ENCODE assay signal across 22 cellular contexts in genomic region chr10:86786368-86786767, GRCh38. TPM values are rescaled to one million over a fixed set of nuclear protein-coding genes. Genes with fewer than 3 reads are reported as not detected.
DNase-seq lines count a peak whose midpoint lies in the region; ATAC-seq and TF ChIP-seq lines count a peak whose summit lies in the region.
"Had no signal": no experiment of that assay in that cellular context is flagged by ENCODE, and none has a peak within 500 bp of the region (broad histone marks: within the 10 kb centered on the region; RNA-seq: fewer than 3 reads in every experiment).

No MANE protein-coding gene starts in this region.

- no peak overlapping the region for H3K4me3 Mint-ChIP-seq in endodermal cell
- H3K4me3 Mint-ChIP-seq: dendritic cell treated with granulocyte-macrophage colony-stimulating factor and Interleukin-4, amounts not matched to agents 40 ng/mL and 50 ng/mL, for 4 days had no signal

- no peaks in the 10 kb centered on the region for H3K27me3 Mint-ChIP-seq in endodermal cell (ENCODE audit: insufficient read depth)

- TF ChIP-seq CTCF in right atrium auricular region (IDR thresholded peaks at IDR 0.05): no peak
- TF ChIP-seq CTCF in endodermal cell (conservative IDR thresholded peaks at IDR 0.05): no peak
- no peak for TF ChIP-seq CTCF in thyroid gland (IDR thresholded peaks at IDR 0.05)
- no peak for TF ChIP-seq CTCF in foreskin keratinocyte (conservative IDR thresholded peaks at IDR 0.05)

- H3K27me3 ChIP-seq in right atrium auricular region (no peaks in the 10 kb centered on the region), endodermal cell (ENCODE audit: control insufficient read depth, insufficient read depth, low read length, poor library complexity, severe bottlenecking) (no peaks in the 10 kb centered on the region), thyroid gland (no peaks in the 10 kb centered on the region), foreskin keratinocyte (no peaks in the 10 kb centered on the region)
- H3K27me3 ChIP-seq: BLaER1 treated with 17β-estradiol and CSF1 and Interleukin-3, amounts not matched to agents 10 nM and 100 nM; upper lobe of left lung had no signal

- H3K27ac ChIP-seq in right atrium auricular region: no peak overlapping the region
- peak overlapping the region; percentile 72 for H3K27ac ChIP-seq in endodermal cell (ENCODE audit: low read depth, low read length)
- peak overlapping the region; percentile 76 for H3K27ac ChIP-seq in mesodermal cell (ENCODE audit: low read depth, low read length, severe bottlenecking)
- peak overlapping the region; percentile 66 to 85 (median 71) for H3K27ac ChIP-seq in thyroid gland
- no peak overlapping the region for H3K27ac ChIP-seq in foreskin keratinocyte
- H3K27ac ChIP-seq: BLaER1 treated with 17β-estradiol and CSF1 and Interleukin-3, amounts not matched to agents 10 nM and 100 nM; SK-N-MC; upper lobe of left lung had no signal

- WGBS in endodermal cell (ENCODE audit: insufficient coverage in 1 of 2, insufficient read length in 1 of 2), 2 experiments: 64 to 80% methylated on average over 4 of the region's 4 CpGs
- 52 to 74% methylated on average over 3 to 4 of the region's 4 CpGs for WGBS in mesodermal cell (ENCODE audit: insufficient coverage in 2 of 2), 2 experiments
- 29 to 34% methylated on average over 4 of the region's 4 CpGs for WGBS in thyroid gland, 2 donors

- intact Hi-C loops in Right ventricle myocardium superior (cut with DNase I) (no loop called here), thyroid gland (cut with DNase I) (no loop called here)

- no peak overlapping the region for H3K27ac Mint-ChIP-seq in endodermal cell
- H3K27ac Mint-ChIP-seq: dendritic cell treated with granulocyte-macrophage colony-stimulating factor and Interleukin-4, amounts not matched to agents 40 ng/mL and 50 ng/mL, for 4 days had no signal

- H3K4me1 ChIP-seq in right atrium auricular region (peaks cover 0 to 36% of the 10 kb centered on the region in 2 donors), endodermal cell (ENCODE audit: control insufficient read depth, insufficient read depth, low read length) (no peaks in the 10 kb centered on the region), mesodermal cell (ENCODE audit: control insufficient read depth, insufficient read depth, low read length, poor library complexity, severe bottlenecking) (peaks cover 21% of the 10 kb centered on the region), thyroid gland (peaks cover 41 to 44% of the 10 kb centered on the region in 2 donors), foreskin keratinocyte (peaks cover 7% of the 10 kb centered on the region)

- H3K9ac ChIP-seq in endodermal cell (ENCODE audit: extremely low read depth, low read length, poor library complexity, severe bottlenecking): no peak overlapping the region
- H3K9ac ChIP-seq: BLaER1 treated with 17β-estradiol and CSF1 and Interleukin-3, amounts not matched to agents 10 nM and 100 nM had no signal

- H3K4me3 ChIP-seq in right atrium auricular region (no peak overlapping the region), endodermal cell (ENCODE audit: low read length) (no peak overlapping the region), mesodermal cell (ENCODE audit: extremely low read depth, insufficient read depth, low read length, poor library complexity, severe bottlenecking) (no peak overlapping the region), thyroid gland (replicated peaks in 1 of 3) (no peak overlapping the region)
- H3K4me3 ChIP-seq: BLaER1 treated with 17β-estradiol and CSF1 and Interleukin-3, amounts not matched to agents 10 nM and 100 nM; K562; SK-N-MC; smooth muscle cell; upper lobe of left lung had no signal

- peaks cover 2% of the 10 kb centered on the region for H3K9me3 Mint-ChIP-seq in endodermal cell

- peaks cover 14% of the 10 kb centered on the region for H3K36me3 Mint-ChIP-seq in endodermal cell (ENCODE audit: low read depth)

- H3K9me3 ChIP-seq in right atrium auricular region (no peaks in the 10 kb centered on the region), endodermal cell (ENCODE audit: control insufficient read depth, low read length) (peaks cover 14% of the 10 kb centered on the region), mesodermal cell (ENCODE audit: control insufficient read depth, low read length) (peaks cover 9% of the 10 kb centered on the region), thyroid gland (no peaks in the 10 kb centered on the region)
- H3K9me3 ChIP-seq: upper lobe of left lung had no signal

- H3K4me1 Mint-ChIP-seq in endodermal cell: peaks cover 14% of the 10 kb centered on the region

- peak; percentile 13 for ATAC-seq in Right ventricle myocardium superior (ENCODE audit: poor library complexity)
- no peak for ATAC-seq in GM21576 (IDR thresholded peaks at IDR 0.05; ENCODE audit: unreplicated experiment)
- no peak for ATAC-seq in foreskin keratinocyte
- ATAC-seq: K562 had no signal

- TF ChIP-seq POLR2A in thyroid gland (IDR thresholded peaks at IDR 0.05): no peak

- H3K36me3 ChIP-seq in right atrium auricular region: no peaks in the 10 kb centered on the region
- H3K36me3 ChIP-seq in endodermal cell (ENCODE audit: control insufficient read depth, insufficient read depth, low read length): peaks cover 5% of the 10 kb centered on the region
- peaks cover 24% of the 10 kb centered on the region for H3K36me3 ChIP-seq in mesodermal cell (ENCODE audit: control insufficient read depth, insufficient read depth, low read length)
- no peaks in the 10 kb centered on the region for H3K36me3 ChIP-seq in thyroid gland
- H3K36me3 ChIP-seq: BLaER1 treated with 17β-estradiol and CSF1 and Interleukin-3, amounts not matched to agents 10 nM and 100 nM; upper lobe of left lung had no signal

- DNase-seq in Right ventricle myocardium superior: no peak
- DNase-seq in right atrium auricular region (ENCODE audit: low spot score): no peak
- DNase-seq in endodermal cell: no peak
- DNase-seq in thyroid gland: no peak
- DNase-seq in stimulated activated naive CD4-positive, alpha-beta T cell (lab: John Stamatoyannopoulos, UW): no peak
- no peak for DNase-seq in foreskin keratinocyte
- DNase-seq: 8988T; activated CD4-positive, alpha-beta T cell treated with anti-CD3 and anti-CD28 coated beads for 4 hours; activated naive CD4-positive, alpha-beta T cell; GOT3; islet precursor cell; NCI-H1105 treated with DMSO at 0.1 percent for 48 hours; NCI-H774; T1000; upper lobe of left lung had no signal

RNA-seq across cellular contexts. Expression of gene BMPR1A, which starts 29.9 kb away (rescaled TPM):
- 50.2 TPM for total RNA-seq in Right ventricle myocardium superior
- total RNA-seq in right atrium auricular region: 10 to 100 TPM; 28.6 to 41.2 TPM
- total RNA-seq in endodermal cell: 10 to 100 TPM; 69.4 to 96.4 TPM
- 40.2 TPM for polyA plus RNA-seq in endodermal cell (2013, experiment 1 of 2)
- 38.8 TPM for polyA plus RNA-seq in endodermal cell (2013, experiment 2 of 2)
- 45.9 TPM for polyA plus RNA-seq in mesodermal cell (2013, experiment 1 of 2)
- 44.5 TPM for polyA plus RNA-seq in mesodermal cell (2013, experiment 2 of 2)
- total RNA-seq in thyroid gland: 10 to 100 TPM; 72.7 to 89.5 (median 84.2) TPM
- total RNA-seq in foreskin keratinocyte: 26.1 and 26.9 TPM in 2 replicates
- 3.3 and 4.4 TPM in 2 replicates for polyA plus RNA-seq in foreskin keratinocyte

Comparison
In these comparisons a context has a peak if more than half of its experiments do, and no peak if none do; other contexts are left out.
1. H3K27ac ChIP-seq: peak in endodermal cell (single experiment), mesodermal cell (single experiment) and thyroid gland (3 of 3); none in right atrium auricular region (0 of 2) and foreskin keratinocyte (single experiment).